Comparison of ENCODE assay signal across 13 cellular contexts in genomic region chr14:51431033-51431709, GRCh38.
DNase-seq lines count a peak whose midpoint lies in the region; ATAC-seq, FAIRE-seq and TF ChIP-seq lines count a peak whose summit lies in the region.
"Had no signal": no experiment of that assay in that cellular context is flagged by ENCODE, and none has a peak within 500 bp of the region (broad histone marks: within the 10 kb centered on the region; RNA-seq: fewer than 3 reads in every experiment).

No MANE protein-coding gene starts in this region.

- no peak for FAIRE-seq in pancreas (lab: Jason Lieb, UNC)

- H3K27ac ChIP-seq in OCI-LY3 (ENCODE audit: low read length) (peak overlapping the region; percentile 83), pancreas (peak overlapping the region in 3 of 4 donors; percentile 49 to 76 (median 73)), aorta (ENCODE audit: low read depth in 1 of 2, low read length in 2 of 2) (no peak overlapping the region)
- H3K27ac ChIP-seq: cardiac muscle cell had no signal

- H3K4me2 ChIP-seq in OCI-LY3 (ENCODE audit: low read length): peak overlapping the region; percentile 74

- H2AFZ ChIP-seq in OCI-LY3 (ENCODE audit: low read depth, low read length): no peak overlapping the region

- peak overlapping the region; percentile 56 for H3K4me3 ChIP-seq in OCI-LY3 (ENCODE audit: low read length)
- peak overlapping the region in 1 of 4 donors; percentile 8 for H3K4me3 ChIP-seq in pancreas
- no peak overlapping the region for H3K4me3 ChIP-seq in aorta (ENCODE audit: low read length in 2 of 2)
- H3K4me3 ChIP-seq in lower leg skin (ENCODE audit: low read depth, poor library complexity, severe bottlenecking): no peak overlapping the region
- H3K4me3 ChIP-seq: cardiac muscle cell, gastroesophageal sphincter had no signal

- H3K27me3 ChIP-seq in OCI-LY3 (ENCODE audit: low read depth, low read length) (no peaks in the 10 kb centered on the region), pancreas (no peaks in the 10 kb centered on the region), aorta (ENCODE audit: control insufficient read depth in 1 of 2, insufficient read depth in 2 of 2, low read length in 1 of 2) (no peaks in the 10 kb centered on the region)
- H3K27me3 ChIP-seq: cardiac muscle cell, gastroesophageal sphincter had no signal

- H3K36me3 ChIP-seq in OCI-LY3 (replicated peaks; ENCODE audit: low read depth, low read length) (no peaks in the 10 kb centered on the region), pancreas (no peaks in the 10 kb centered on the region), aorta (ENCODE audit: control insufficient read depth in 1 of 2, insufficient read depth in 2 of 2, low read length in 1 of 2) (no peaks in the 10 kb centered on the region)
- H3K36me3 ChIP-seq: cardiac muscle cell, gastroesophageal sphincter had no signal

- TF ChIP-seq CTCF in OCI-LY3 (IDR thresholded peaks at IDR 0.05; ENCODE audit: low read depth, low read length) (no peak), pancreas (IDR thresholded peaks at IDR 0.05) (no peak), lower leg skin (IDR thresholded peaks at IDR 0.05) (no peak)

- intact Hi-C loops in pancreas (cut with DNase I): no loop called here
- intact Hi-C loops in aorta (cut with DNase I): no loop called here
- intact Hi-C loops in lower leg skin (cut with DNase I; ENCODE audit: low total_unique reads): no loop called here

- H3K9me3 ChIP-seq in OCI-LY3 (ENCODE audit: insufficient read depth, low read length): no peaks in the 10 kb centered on the region
- H3K9me3 ChIP-seq in pancreas: no peaks in the 10 kb centered on the region
- H3K9me3 ChIP-seq in aorta (ENCODE audit: control insufficient read depth, low read length): no peaks in the 10 kb centered on the region
- H3K9me3 ChIP-seq: gastroesophageal sphincter had no signal

- ATAC-seq in GM18907 (IDR thresholded peaks at IDR 0.05; ENCODE audit: unreplicated experiment): peak; percentile 63
- peak; percentile 65 for ATAC-seq in HG02610 (IDR thresholded peaks at IDR 0.05; ENCODE audit: unreplicated experiment)
- ATAC-seq in pancreas: peak; percentile 83 to 91 (median 88)
- no peak for ATAC-seq in aorta (ENCODE audit: low FRiP score)
- ATAC-seq: gastroesophageal sphincter had no signal

- whole genome bisulfite sequencing in pancreas, 2 donors: 6 to 11% methylated on average over 3 of the region's 3 CpGs
- 22 to 27% methylated on average over 3 of the region's 3 CpGs for WGBS in aorta, 2 donors
- 69 to 75% methylated on average over 3 of the region's 3 CpGs for WGBS in lower leg skin, 2 donors

- no peaks in the 10 kb centered on the region for H4K20me1 ChIP-seq in OCI-LY3 (ENCODE audit: insufficient read depth, low read length)

- peak in 2 of 6 donors; percentile 28 to 40 for DNase-seq in pancreas
- no peak for DNase-seq in HuH-7.5 (ENCODE audit: low spot score)
- DNase-seq in aorta: no peak
- no peak for DNase-seq in stimulated activated CD8-positive, alpha-beta memory T cell treated with anti-CD3 and anti-CD28 coated beads, Interleukin-4, amount 100 ng/mL, for 48 hours
- no peak for DNase-seq in lower leg skin (ENCODE audit: low spot score in 2 of 2)
- DNase-seq: activated CD8-positive, alpha-beta memory T cell treated with anti-CD3 and anti-CD28 coated beads, Interleukin-2, amount 50 U/mL, for 4 hours; NCI-H1105 treated with DMSO at 0.1 percent for 48 hours; retina had no signal

- no peak for TF ChIP-seq POLR2A in lower leg skin (IDR thresholded peaks at IDR 0.05)

- H3K4me1 ChIP-seq in OCI-LY3 (ENCODE audit: low read length) (peaks cover 49% of the 10 kb centered on the region), pancreas (peaks cover 6 to 35% (median 29%) of the 10 kb centered on the region in 3 donors), aorta (ENCODE audit: control insufficient read depth in 1 of 2, insufficient read depth in 2 of 2, low read length in 2 of 2) (peaks cover 0 to 6% of the 10 kb centered on the region in 2 donors)
- H3K4me1 ChIP-seq: gastroesophageal sphincter had no signal

- H3K79me2 ChIP-seq in OCI-LY3 (ENCODE audit: low read length): no peaks in the 10 kb centered on the region

- H3K9ac ChIP-seq in OCI-LY3 (ENCODE audit: low read length): peak overlapping the region; percentile 45

Comparison
In these comparisons a context has a peak if more than half of its experiments do, and no peak if none do; other contexts are left out.
1. H3K27ac ChIP-seq: peak in OCI-LY3 (single experiment) and pancreas (3 of 4); none in aorta (0 of 2).